Comparison of ENCODE assay signal across 16 cellular contexts in genomic region chr6:140269766-140270165, GRCh38.
DNase-seq lines count a peak whose midpoint lies in the region; ATAC-seq and TF ChIP-seq lines count a peak whose summit lies in the region.
"Had no signal": no experiment of that assay in that cellular context is flagged by ENCODE, and none has a peak within 500 bp of the region (broad histone marks: within the 10 kb centered on the region; RNA-seq: fewer than 3 reads in every experiment).

No MANE protein-coding gene starts in this region.

- DNase-seq in GM12864 (ENCODE audit: low read depth) (peak; percentile 7), adipocyte (ENCODE audit: low read depth) (peak; percentile 2), fibroblast of mammary gland (ENCODE audit: low read depth) (peak; percentile 43), nephron progenitor cell (no peak), NCI-H1092 treated with DMSO at 0.1 percent for 48 hours (lab: John Stamatoyannopoulos, UW) (no peak), NCI-H2196 (lab: John Stamatoyannopoulos, UW; ENCODE audit: unreplicated experiment) (no peak)
- DNase-seq: activated B cell treated with CpG ODN at 0.5 μM for 24 hours, activated gamma-delta T cell, Calu3, GDM1, NCI-H774, retina had no signal

- no peaks in the 10 kb centered on the region for H3K36me3 ChIP-seq in adipocyte (ENCODE audit: control insufficient read depth, insufficient read depth, low read length, severe bottlenecking)

- H3K27ac Mint-ChIP-seq in nephron progenitor cell, result peak overlapping the region; percentile 16
- H3K27ac Mint-ChIP-seq: activated B cell treated with CpG ODN at 0.5 μM for 24 hours; brain; T-helper 1 cell treated with Interleukin-12 subunit alpha and Interleukin-12 subunit beta and Interleukin-4 antibody, amounts not matched to agents 30 μg/mL and 1 μg/mL, for 36 hours had no signal

- H3K9me3 ChIP-seq in adipocyte (ENCODE audit: control insufficient read depth, low read length), result peaks cover 5% of the 10 kb centered on the region

- H3K4me3 ChIP-seq in GM12864 (ENCODE audit: low read depth, low read length) (no peak overlapping the region), adipocyte (ENCODE audit: low read length) (peak overlapping the region; percentile 44), fibroblast of mammary gland (ENCODE audit: control insufficient read depth, low read depth, low read length) (no peak overlapping the region)

- H3K27me3 Mint-ChIP-seq in nephron progenitor cell (ENCODE audit: low read depth, poor library complexity), result no peaks in the 10 kb centered on the region
- H3K27me3 Mint-ChIP-seq: activated B cell treated with CpG ODN at 0.5 μM for 24 hours, brain had no signal

- no peaks in the 10 kb centered on the region for H3K36me3 Mint-ChIP-seq in nephron progenitor cell (ENCODE audit: low read depth)
- H3K36me3 Mint-ChIP-seq: brain had no signal

- no peaks in the 10 kb centered on the region for H3K27me3 ChIP-seq in adipocyte (replicated peaks; ENCODE audit: control insufficient read depth, insufficient read depth, low read length)

- TF ChIP-seq CTCF in GM12864 (IDR thresholded peaks at IDR 0.05; ENCODE audit: low read depth, low read length, missing control alignments) (no peak), fibroblast of mammary gland (conservative IDR thresholded peaks at IDR 0.05; ENCODE audit: control insufficient read depth, insufficient read depth, low read depth, low read length) (no peak), nephron progenitor cell (IDR thresholded peaks at IDR 0.05) (no peak)

- no peaks in the 10 kb centered on the region for H3K4me1 ChIP-seq in adipocyte (ENCODE audit: control insufficient read depth, insufficient read depth, low read length)

- H3K9ac ChIP-seq in adipocyte (ENCODE audit: low read length), result peak overlapping the region; percentile 7

- no peaks in the 10 kb centered on the region for H3K4me1 Mint-ChIP-seq in nephron progenitor cell

- H3K4me3 Mint-ChIP-seq in nephron progenitor cell, result no peak overlapping the region
- H3K4me3 Mint-ChIP-seq: activated B cell treated with CpG ODN at 0.5 μM for 24 hours; brain; T-helper 1 cell treated with Interleukin-12 subunit alpha and Interleukin-12 subunit beta and Interleukin-4 antibody, amounts not matched to agents 30 μg/mL and 1 μg/mL, for 36 hours had no signal

- H3K9me3 Mint-ChIP-seq in nephron progenitor cell, result peaks cover 14% of the 10 kb centered on the region
- H3K9me3 Mint-ChIP-seq: T-helper 1 cell treated with Interleukin-12 subunit alpha and Interleukin-12 subunit beta and Interleukin-4 antibody, amounts not matched to agents 30 μg/mL and 1 μg/mL, for 36 hours had no signal

- ATAC-seq in GM19395 (IDR thresholded peaks at IDR 0.05; ENCODE audit: unreplicated experiment), result no peak
- no peak for ATAC-seq in HG03039 (IDR thresholded peaks at IDR 0.05; ENCODE audit: unreplicated experiment)

Comparison
In these comparisons a context has a peak if more than half of its experiments do, and no peak if none do; other contexts are left out.
1. DNase-seq: peak in GM12864 (single experiment), adipocyte (single experiment) and fibroblast of mammary gland (single experiment); none in nephron progenitor cell (single experiment), NCI-H1092 treated with DMSO at 0.1 percent for 48 hours (single experiment) and NCI-H2196 (single experiment).